1 cellular context compared by ENCODE assay signal in the genomic region with DNA sequence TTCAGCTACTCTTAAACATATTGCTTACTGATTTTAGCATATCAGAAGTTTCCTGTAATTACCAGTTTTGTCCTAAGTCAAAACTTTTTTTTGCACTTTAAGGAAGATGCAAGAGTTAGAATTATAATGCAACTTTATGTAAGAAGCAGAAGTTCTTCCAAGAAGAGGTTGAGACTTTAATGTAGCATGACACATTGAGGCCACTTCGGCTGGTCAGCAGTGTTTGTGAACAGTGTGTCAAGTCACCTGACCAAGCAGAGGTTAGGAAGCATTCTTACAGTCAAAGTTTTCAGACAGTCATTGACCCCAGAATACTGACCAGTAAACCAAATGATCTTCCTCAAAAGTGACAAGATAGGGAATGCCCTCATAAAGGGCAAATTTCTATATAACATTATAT.
TF ChIP-seq lines count a peak whose summit lies in the region.

No MANE protein-coding gene starts in this region.

TF ChIP-seq in K562, 482 proteins besides CTCF, POLR2A, EP300 and RAD21 (continues in another document):
- TF ChIP-seq ZNF766 (CRISPR knock-in tag; conservative IDR thresholded peaks at IDR 0.05): no peak
- TF ChIP-seq FOXJ2 (tag; IDR thresholded peaks at IDR 0.05): no peak
- no peak for TF ChIP-seq SMARCE1 (IDR thresholded peaks at IDR 0.05)
- no peak for TF ChIP-seq ELF2 (CRISPR knock-in tag; IDR thresholded peaks at IDR 0.05)
- TF ChIP-seq, protein P1, sequence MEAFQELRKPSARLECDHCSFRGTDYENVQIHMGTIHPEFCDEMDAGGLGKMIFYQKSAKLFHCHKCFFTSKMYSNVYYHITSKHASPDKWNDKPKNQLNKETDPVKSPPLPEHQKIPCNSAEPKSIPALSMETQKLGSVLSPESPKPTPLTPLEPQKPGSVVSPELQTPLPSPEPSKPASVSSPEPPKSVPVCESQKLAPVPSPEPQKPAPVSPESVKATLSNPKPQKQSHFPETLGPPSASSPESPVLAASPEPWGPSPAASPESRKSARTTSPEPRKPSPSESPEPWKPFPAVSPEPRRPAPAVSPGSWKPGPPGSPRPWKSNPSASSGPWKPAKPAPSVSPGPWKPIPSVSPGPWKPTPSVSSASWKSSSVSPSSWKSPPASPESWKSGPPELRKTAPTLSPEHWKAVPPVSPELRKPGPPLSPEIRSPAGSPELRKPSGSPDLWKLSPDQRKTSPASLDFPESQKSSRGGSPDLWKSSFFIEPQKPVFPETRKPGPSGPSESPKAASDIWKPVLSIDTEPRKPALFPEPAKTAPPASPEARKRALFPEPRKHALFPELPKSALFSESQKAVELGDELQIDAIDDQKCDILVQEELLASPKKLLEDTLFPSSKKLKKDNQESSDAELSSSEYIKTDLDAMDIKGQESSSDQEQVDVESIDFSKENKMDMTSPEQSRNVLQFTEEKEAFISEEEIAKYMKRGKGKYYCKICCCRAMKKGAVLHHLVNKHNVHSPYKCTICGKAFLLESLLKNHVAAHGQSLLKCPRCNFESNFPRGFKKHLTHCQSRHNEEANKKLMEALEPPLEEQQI (IDR thresholded peaks at IDR 0.05): no peak
- no peak for TF ChIP-seq ZNF3 (CRISPR knock-in tag; IDR thresholded peaks at IDR 0.05)
- no peak for TF ChIP-seq ESRRA (IDR thresholded peaks at IDR 0.05; ENCODE audit: borderline replicate concordance, low read depth)
- no peak for TF ChIP-seq FUS (optimal IDR thresholded peaks at IDR 0.05; ENCODE audit: low read depth, low read length)
- TF ChIP-seq, protein P2, sequence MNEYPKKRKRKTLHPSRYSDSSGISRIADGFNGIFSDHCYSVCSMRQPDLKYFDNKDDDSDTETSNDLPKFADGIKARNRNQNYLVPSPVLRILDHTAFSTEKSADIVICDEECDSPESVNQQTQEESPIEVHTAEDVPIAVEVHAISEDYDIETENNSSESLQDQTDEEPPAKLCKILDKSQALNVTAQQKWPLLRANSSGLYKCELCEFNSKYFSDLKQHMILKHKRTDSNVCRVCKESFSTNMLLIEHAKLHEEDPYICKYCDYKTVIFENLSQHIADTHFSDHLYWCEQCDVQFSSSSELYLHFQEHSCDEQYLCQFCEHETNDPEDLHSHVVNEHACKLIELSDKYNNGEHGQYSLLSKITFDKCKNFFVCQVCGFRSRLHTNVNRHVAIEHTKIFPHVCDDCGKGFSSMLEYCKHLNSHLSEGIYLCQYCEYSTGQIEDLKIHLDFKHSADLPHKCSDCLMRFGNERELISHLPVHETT (CRISPR knock-in tag; conservative IDR thresholded peaks at IDR 0.05 in 1 of 2, IDR thresholded peaks at IDR 0.05 in 1 of 2): no peak
- TF ChIP-seq SIX5 (IDR thresholded peaks at IDR 0.05; ENCODE audit: borderline replicate concordance in 1 of 2, insufficient read depth in 1 of 2, low read depth in 1 of 2, low read length in 2 of 2): no peak
- TF ChIP-seq ZNF347 (CRISPR knock-in tag; IDR thresholded peaks at IDR 0.05; ENCODE audit: low read depth): no peak
- no peak for TF ChIP-seq HMG20B (CRISPR knock-in tag; IDR thresholded peaks at IDR 0.05)
- TF ChIP-seq CCNT2 (IDR thresholded peaks at IDR 0.05; ENCODE audit: borderline replicate concordance, extremely low read depth, insufficient read length, low read depth, low read length): no peak
- TF ChIP-seq ILK (tag; IDR thresholded peaks at IDR 0.05; ENCODE audit: borderline replicate concordance, low read depth): no peak
- TF ChIP-seq, protein P3, sequence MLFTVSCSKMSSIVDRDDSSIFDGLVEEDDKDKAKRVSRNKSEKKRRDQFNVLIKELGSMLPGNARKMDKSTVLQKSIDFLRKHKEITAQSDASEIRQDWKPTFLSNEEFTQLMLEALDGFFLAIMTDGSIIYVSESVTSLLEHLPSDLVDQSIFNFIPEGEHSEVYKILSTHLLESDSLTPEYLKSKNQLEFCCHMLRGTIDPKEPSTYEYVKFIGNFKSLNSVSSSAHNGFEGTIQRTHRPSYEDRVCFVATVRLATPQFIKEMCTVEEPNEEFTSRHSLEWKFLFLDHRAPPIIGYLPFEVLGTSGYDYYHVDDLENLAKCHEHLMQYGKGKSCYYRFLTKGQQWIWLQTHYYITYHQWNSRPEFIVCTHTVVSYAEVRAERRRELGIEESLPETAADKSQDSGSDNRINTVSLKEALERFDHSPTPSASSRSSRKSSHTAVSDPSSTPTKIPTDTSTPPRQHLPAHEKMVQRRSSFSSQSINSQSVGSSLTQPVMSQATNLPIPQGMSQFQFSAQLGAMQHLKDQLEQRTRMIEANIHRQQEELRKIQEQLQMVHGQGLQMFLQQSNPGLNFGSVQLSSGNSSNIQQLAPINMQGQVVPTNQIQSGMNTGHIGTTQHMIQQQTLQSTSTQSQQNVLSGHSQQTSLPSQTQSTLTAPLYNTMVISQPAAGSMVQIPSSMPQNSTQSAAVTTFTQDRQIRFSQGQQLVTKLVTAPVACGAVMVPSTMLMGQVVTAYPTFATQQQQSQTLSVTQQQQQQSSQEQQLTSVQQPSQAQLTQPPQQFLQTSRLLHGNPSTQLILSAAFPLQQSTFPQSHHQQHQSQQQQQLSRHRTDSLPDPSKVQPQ (CRISPR knock-in tag; IDR thresholded peaks at IDR 0.05; ENCODE audit: borderline replicate concordance): no peak
- TF ChIP-seq CSDE1 (IDR thresholded peaks at IDR 0.05): no peak
- no peak for TF ChIP-seq NR2C2 (CRISPR knock-in tag; IDR thresholded peaks at IDR 0.05)
- TF ChIP-seq NR2C2 (tag; IDR thresholded peaks at IDR 0.05): peak; percentile 65; the same call in 1 of the 2 replicates
- TF ChIP-seq BRD9 (IDR thresholded peaks at IDR 0.05; ENCODE audit: low read depth, partially characterized antibody): no peak
- TF ChIP-seq ZNF76 (CRISPR knock-in tag; IDR thresholded peaks at IDR 0.05; ENCODE audit: borderline replicate concordance): no peak
- TF ChIP-seq DDX20 (tag; IDR thresholded peaks at IDR 0.05; ENCODE audit: low read depth): no peak
- TF ChIP-seq WHSC1 (IDR thresholded peaks at IDR 0.05; ENCODE audit: low read length): no peak
- no peak for TF ChIP-seq CHD1 (IDR thresholded peaks at IDR 0.05; ENCODE audit: low read length)
- TF ChIP-seq, protein P4, sequence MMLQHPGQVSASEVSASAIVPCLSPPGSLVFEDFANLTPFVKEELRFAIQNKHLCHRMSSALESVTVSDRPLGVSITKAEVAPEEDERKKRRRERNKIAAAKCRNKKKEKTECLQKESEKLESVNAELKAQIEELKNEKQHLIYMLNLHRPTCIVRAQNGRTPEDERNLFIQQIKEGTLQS (IDR thresholded peaks at IDR 0.05): peak; percentile 26; the same call in 1 of the 2 replicates
- TF ChIP-seq, protein P4 (CRISPR knock-in tag; conservative IDR thresholded peaks at IDR 0.05): no peak
- TF ChIP-seq, protein P5, sequence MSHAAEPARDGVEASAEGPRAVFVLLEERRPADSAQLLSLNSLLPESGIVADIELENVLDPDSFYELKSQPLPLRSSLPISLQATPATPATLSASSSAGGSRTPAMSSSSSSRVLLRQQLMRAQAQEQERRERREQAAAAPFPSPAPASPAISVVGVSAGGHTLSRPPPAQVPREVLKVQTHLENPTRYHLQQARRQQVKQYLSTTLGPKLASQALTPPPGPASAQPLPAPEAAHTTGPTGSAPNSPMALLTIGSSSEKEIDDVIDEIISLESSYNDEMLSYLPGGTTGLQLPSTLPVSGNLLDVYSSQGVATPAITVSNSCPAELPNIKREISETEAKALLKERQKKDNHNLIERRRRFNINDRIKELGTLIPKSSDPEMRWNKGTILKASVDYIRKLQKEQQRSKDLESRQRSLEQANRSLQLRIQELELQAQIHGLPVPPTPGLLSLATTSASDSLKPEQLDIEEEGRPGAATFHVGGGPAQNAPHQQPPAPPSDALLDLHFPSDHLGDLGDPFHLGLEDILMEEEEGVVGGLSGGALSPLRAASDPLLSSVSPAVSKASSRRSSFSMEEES (CRISPR knock-in tag; IDR thresholded peaks at IDR 0.05): 0 out of 2 replicates have a peak, but pooled peaks have one; percentile 4
- peak; percentile 34; the same call in 1 of the 2 replicates for TF ChIP-seq FOSL1 (tag; conservative IDR thresholded peaks at IDR 0.05)
- TF ChIP-seq KAT7 (CRISPR knock-in tag; IDR thresholded peaks at IDR 0.05; ENCODE audit: borderline replicate concordance): no peak
- 0 out of 2 replicates have a peak, but pooled peaks have one; percentile 7 for TF ChIP-seq JUND (IDR thresholded peaks at IDR 0.05; ENCODE audit: borderline replicate concordance, low read depth, low read length)
- no peak for TF ChIP-seq JUND (tag; IDR thresholded peaks at IDR 0.05; ENCODE audit: borderline replicate concordance, low read depth, low read length)
- TF ChIP-seq LCOR (CRISPR knock-in tag; IDR thresholded peaks at IDR 0.05): no peak
- TF ChIP-seq, protein P6, sequence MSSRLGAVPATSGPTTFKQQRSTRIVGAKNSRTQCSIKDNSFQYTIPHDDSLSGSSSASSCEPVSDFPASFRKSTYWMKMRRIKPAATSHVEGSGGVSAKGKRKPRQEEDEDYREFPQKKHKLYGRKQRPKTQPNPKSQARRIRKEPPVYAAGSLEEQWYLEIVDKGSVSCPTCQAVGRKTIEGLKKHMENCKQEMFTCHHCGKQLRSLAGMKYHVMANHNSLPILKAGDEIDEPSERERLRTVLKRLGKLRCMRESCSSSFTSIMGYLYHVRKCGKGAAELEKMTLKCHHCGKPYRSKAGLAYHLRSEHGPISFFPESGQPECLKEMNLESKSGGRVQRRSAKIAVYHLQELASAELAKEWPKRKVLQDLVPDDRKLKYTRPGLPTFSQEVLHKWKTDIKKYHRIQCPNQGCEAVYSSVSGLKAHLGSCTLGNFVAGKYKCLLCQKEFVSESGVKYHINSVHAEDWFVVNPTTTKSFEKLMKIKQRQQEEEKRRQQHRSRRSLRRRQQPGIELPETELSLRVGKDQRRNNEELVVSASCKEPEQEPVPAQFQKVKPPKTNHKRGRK (tag; IDR thresholded peaks at IDR 0.05): no peak
- peak; percentile 74 for TF ChIP-seq BHLHE40 (IDR thresholded peaks at IDR 0.05; ENCODE audit: low read length)
- TF ChIP-seq RBM14 (IDR thresholded peaks at IDR 0.05; ENCODE audit: borderline replicate concordance, insufficient read depth, low read depth, low read length): no peak
- TF ChIP-seq, protein P7, sequence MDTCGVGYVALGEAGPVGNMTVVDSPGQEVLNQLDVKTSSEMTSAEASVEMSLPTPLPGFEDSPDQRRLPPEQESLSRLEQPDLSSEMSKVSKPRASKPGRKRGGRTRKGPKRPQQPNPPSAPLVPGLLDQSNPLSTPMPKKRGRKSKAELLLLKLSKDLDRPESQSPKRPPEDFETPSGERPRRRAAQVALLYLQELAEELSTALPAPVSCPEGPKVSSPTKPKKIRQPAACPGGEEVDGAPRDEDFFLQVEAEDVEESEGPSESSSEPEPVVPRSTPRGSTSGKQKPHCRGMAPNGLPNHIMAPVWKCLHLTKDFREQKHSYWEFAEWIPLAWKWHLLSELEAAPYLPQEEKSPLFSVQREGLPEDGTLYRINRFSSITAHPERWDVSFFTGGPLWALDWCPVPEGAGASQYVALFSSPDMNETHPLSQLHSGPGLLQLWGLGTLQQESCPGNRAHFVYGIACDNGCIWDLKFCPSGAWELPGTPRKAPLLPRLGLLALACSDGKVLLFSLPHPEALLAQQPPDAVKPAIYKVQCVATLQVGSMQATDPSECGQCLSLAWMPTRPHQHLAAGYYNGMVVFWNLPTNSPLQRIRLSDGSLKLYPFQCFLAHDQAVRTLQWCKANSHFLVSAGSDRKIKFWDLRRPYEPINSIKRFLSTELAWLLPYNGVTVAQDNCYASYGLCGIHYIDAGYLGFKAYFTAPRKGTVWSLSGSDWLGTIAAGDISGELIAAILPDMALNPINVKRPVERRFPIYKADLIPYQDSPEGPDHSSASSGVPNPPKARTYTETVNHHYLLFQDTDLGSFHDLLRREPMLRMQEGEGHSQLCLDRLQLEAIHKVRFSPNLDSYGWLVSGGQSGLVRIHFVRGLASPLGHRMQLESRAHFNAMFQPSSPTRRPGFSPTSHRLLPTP (IDR thresholded peaks at IDR 0.05; ENCODE audit: borderline replicate concordance, extremely low read depth, insufficient read length): no peak
- no peak for TF ChIP-seq RBM15 (IDR thresholded peaks at IDR 0.05; ENCODE audit: insufficient read depth, low read length)
- TF ChIP-seq POLR2H (tag; IDR thresholded peaks at IDR 0.05; ENCODE audit: low read depth): no peak
- no peak for TF ChIP-seq ILF3 (IDR thresholded peaks at IDR 0.05; ENCODE audit: borderline replicate concordance)
- TF ChIP-seq, protein P8, sequence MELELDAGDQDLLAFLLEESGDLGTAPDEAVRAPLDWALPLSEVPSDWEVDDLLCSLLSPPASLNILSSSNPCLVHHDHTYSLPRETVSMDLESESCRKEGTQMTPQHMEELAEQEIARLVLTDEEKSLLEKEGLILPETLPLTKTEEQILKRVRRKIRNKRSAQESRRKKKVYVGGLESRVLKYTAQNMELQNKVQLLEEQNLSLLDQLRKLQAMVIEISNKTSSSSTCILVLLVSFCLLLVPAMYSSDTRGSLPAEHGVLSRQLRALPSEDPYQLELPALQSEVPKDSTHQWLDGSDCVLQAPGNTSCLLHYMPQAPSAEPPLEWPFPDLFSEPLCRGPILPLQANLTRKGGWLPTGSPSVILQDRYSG (tag; conservative IDR thresholded peaks at IDR 0.05; ENCODE audit: low read depth): no peak
- TF ChIP-seq KAT8 (IDR thresholded peaks at IDR 0.05; ENCODE audit: low read depth): no peak
- TF ChIP-seq YBX1 (IDR thresholded peaks at IDR 0.05): no peak
- no peak for TF ChIP-seq L3MBTL2 (IDR thresholded peaks at IDR 0.05)
- TF ChIP-seq PCBP1 (IDR thresholded peaks at IDR 0.05; ENCODE audit: low read depth, low read length, poor library complexity, severe bottlenecking): no peak
- TF ChIP-seq TAF9B (IDR thresholded peaks at IDR 0.05; ENCODE audit: partially characterized antibody): no peak
- TF ChIP-seq, protein P9, sequence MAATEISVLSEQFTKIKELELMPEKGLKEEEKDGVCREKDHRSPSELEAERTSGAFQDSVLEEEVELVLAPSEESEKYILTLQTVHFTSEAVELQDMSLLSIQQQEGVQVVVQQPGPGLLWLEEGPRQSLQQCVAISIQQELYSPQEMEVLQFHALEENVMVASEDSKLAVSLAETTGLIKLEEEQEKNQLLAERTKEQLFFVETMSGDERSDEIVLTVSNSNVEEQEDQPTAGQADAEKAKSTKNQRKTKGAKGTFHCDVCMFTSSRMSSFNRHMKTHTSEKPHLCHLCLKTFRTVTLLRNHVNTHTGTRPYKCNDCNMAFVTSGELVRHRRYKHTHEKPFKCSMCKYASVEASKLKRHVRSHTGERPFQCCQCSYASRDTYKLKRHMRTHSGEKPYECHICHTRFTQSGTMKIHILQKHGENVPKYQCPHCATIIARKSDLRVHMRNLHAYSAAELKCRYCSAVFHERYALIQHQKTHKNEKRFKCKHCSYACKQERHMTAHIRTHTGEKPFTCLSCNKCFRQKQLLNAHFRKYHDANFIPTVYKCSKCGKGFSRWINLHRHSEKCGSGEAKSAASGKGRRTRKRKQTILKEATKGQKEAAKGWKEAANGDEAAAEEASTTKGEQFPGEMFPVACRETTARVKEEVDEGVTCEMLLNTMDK (IDR thresholded peaks at IDR 0.05; ENCODE audit: borderline replicate concordance, insufficient read depth, low read depth, low read length, poor library complexity, severe bottlenecking): no peak
- TF ChIP-seq NCOA4 (IDR thresholded peaks at IDR 0.05; ENCODE audit: partially characterized antibody): no peak
- TF ChIP-seq SLC30A9 (CRISPR knock-in tag; IDR thresholded peaks at IDR 0.05): no peak
- no peak for TF ChIP-seq MCM7 (IDR thresholded peaks at IDR 0.05)
- no peak for TF ChIP-seq ETV5 (CRISPR knock-in tag; IDR thresholded peaks at IDR 0.05; ENCODE audit: low read depth)
- no peak for TF ChIP-seq ZNF589 (CRISPR knock-in tag; IDR thresholded peaks at IDR 0.05; ENCODE audit: low read depth)
- TF ChIP-seq NFIX (CRISPR knock-in tag; IDR thresholded peaks at IDR 0.05; ENCODE audit: low read depth): no peak
